Comparison of ENCODE assay signal across 20 cellular contexts in genomic region chr1:32256473-32257226, GRCh38. TPM values are rescaled to one million over a fixed set of nuclear protein-coding genes. Genes with fewer than 3 reads are reported as not detected.
DNase-seq lines count a peak whose midpoint lies in the region; ATAC-seq and TF ChIP-seq lines count a peak whose summit lies in the region.
"Had no signal": no experiment of that assay in that cellular context is flagged by ENCODE, and none has a peak within 500 bp of the region (broad histone marks: within the 10 kb centered on the region; RNA-seq: fewer than 3 reads in every experiment).

No MANE protein-coding gene starts in this region.

- peaks cover 58% of the 10 kb centered on the region for H3K36me3 Mint-ChIP-seq in activated CD4-positive, alpha-beta T cell treated with anti-CD3 and anti-CD28 coated beads for 36 hours (ENCODE audit: low read depth)
- H3K36me3 Mint-ChIP-seq in IgD-negative memory B cell: no peaks in the 10 kb centered on the region
- peaks cover 69% of the 10 kb centered on the region for H3K36me3 Mint-ChIP-seq in activated CD8-positive, alpha-beta T cell treated with anti-CD3 and anti-CD28 coated beads, Interleukin-2, amount 10 ng/mL, durations not matched to agents 7 days and 5 days (ENCODE audit: low read depth)
- no peaks in the 10 kb centered on the region for H3K36me3 Mint-ChIP-seq in natural killer cell

- TF ChIP-seq CTCF in natural killer cell (IDR thresholded peaks at IDR 0.05): no peak

- H3K9me3 Mint-ChIP-seq in activated CD4-positive, alpha-beta T cell treated with anti-CD3 and anti-CD28 coated beads for 36 hours (ENCODE audit: low read depth): no peaks in the 10 kb centered on the region
- H3K9me3 Mint-ChIP-seq in IgD-negative memory B cell: no peaks in the 10 kb centered on the region
- no peaks in the 10 kb centered on the region for H3K9me3 Mint-ChIP-seq in activated CD8-positive, alpha-beta T cell treated with anti-CD3 and anti-CD28 coated beads, Interleukin-2, amount 10 ng/mL, durations not matched to agents 7 days and 5 days (ENCODE audit: insufficient read depth)
- no peaks in the 10 kb centered on the region for H3K9me3 Mint-ChIP-seq in natural killer cell
- H3K9me3 Mint-ChIP-seq: H9 had no signal

- H3K4me3 Mint-ChIP-seq in activated CD4-positive, alpha-beta T cell treated with anti-CD3 and anti-CD28 coated beads for 36 hours: peak overlapping the region; percentile 75
- H3K4me3 Mint-ChIP-seq in IgD-negative memory B cell: peak overlapping the region; percentile 39 to 90 (median 62)
- H3K4me3 Mint-ChIP-seq in activated CD8-positive, alpha-beta T cell treated with anti-CD3 and anti-CD28 coated beads, Interleukin-2, amount 10 ng/mL, durations not matched to agents 7 days and 5 days: peak overlapping the region; percentile 77
- peak overlapping the region; percentile 87 for H3K4me3 Mint-ChIP-seq in natural killer cell
- H3K4me3 Mint-ChIP-seq: H9 had no signal

- POLR2A ChIA-PET in activated CD4-positive, alpha-beta T cell treated with anti-CD3 and anti-CD28 coated beads for 36 hours (lab: Charles Lee): no interaction called here
- POLR2A ChIA-PET in activated CD8-positive, alpha-beta T cell treated with anti-CD3 and anti-CD28 coated beads, Interleukin-2, amount 10 ng/mL, durations not matched to agents 7 days and 5 days (lab: Charles Lee): interaction anchor here (1.1 to 8.9 kb wide), 5 partner anchors 8 to 50 kb away, joined by 3 to 137 read pairs (median 7); no protein-coding TSS in a partner anchor

- intact Hi-C loops in activated CD4-positive, alpha-beta T cell treated with anti-CD3 and anti-CD28 coated beads for 36 hours (cut with DNase I, micrococcal nuclease): loop anchor here (1.0 to 10.0 kb wide), 4 partner anchors 8 to 541 kb away; no protein-coding TSS in a partner anchor
- intact Hi-C loops in natural killer cell (cut with micrococcal nuclease): no loop called here
- intact Hi-C loops in head of caudate nucleus (cut with DNase I): no loop called here

- CTCF ChIA-PET in activated CD4-positive, alpha-beta T cell treated with anti-CD3 and anti-CD28 coated beads for 36 hours (lab: Charles Lee): interaction anchor here (0.6 to 4.5 kb wide), 4 partner anchors 8 to 235 kb away, joined by 3 to 45 read pairs (median 4); partner anchors contain the start of genes FAM167B, IQCC and LCK
- CTCF ChIA-PET in activated CD8-positive, alpha-beta T cell treated with anti-CD3 and anti-CD28 coated beads, Interleukin-2, amount 10 ng/mL, durations not matched to agents 7 days and 5 days (lab: Charles Lee): interaction anchor here (0.7 to 5.9 kb wide), 4 partner anchors 8 to 112 kb away, joined by 3 to 53 read pairs (median 11); partner anchors contain the start of genes FAM167B and LCK

- peaks cover 46% of the 10 kb centered on the region for H3K4me1 Mint-ChIP-seq in activated CD4-positive, alpha-beta T cell treated with anti-CD3 and anti-CD28 coated beads for 36 hours
- peaks cover 40 to 47% (median 42%) of the 10 kb centered on the region in 3 donors for H3K4me1 Mint-ChIP-seq in IgD-negative memory B cell
- H3K4me1 Mint-ChIP-seq in activated CD8-positive, alpha-beta T cell treated with anti-CD3 and anti-CD28 coated beads, Interleukin-2, amount 10 ng/mL, durations not matched to agents 7 days and 5 days (ENCODE audit: low read depth): peaks cover 46% of the 10 kb centered on the region
- H3K4me1 Mint-ChIP-seq in natural killer cell: peaks cover 39 to 57% of the 10 kb centered on the region in 2 donors

- peak; percentile 22 for ATAC-seq in activated CD4-positive, alpha-beta T cell treated with anti-CD3 and anti-CD28 coated beads for 36 hours
- peak; percentile 24 for ATAC-seq in activated CD8-positive, alpha-beta T cell treated with anti-CD3 and anti-CD28 coated beads, Interleukin-2, amount 10 ng/mL, durations not matched to agents 7 days and 5 days
- ATAC-seq in natural killer cell: peak; percentile 7 to 12 (median 8)
- no peak for ATAC-seq in GM18505 (IDR thresholded peaks at IDR 0.05; ENCODE audit: unreplicated experiment)
- ATAC-seq in HG02642 (IDR thresholded peaks at IDR 0.05; ENCODE audit: poor library complexity, unreplicated experiment): no peak
- ATAC-seq: psoas muscle had no signal

- H3K27me3 Mint-ChIP-seq in activated CD4-positive, alpha-beta T cell treated with anti-CD3 and anti-CD28 coated beads for 36 hours: no peaks in the 10 kb centered on the region
- peaks cover under 1% of the 10 kb centered on the region for H3K27me3 Mint-ChIP-seq in IgD-negative memory B cell
- H3K27me3 Mint-ChIP-seq in activated CD8-positive, alpha-beta T cell treated with anti-CD3 and anti-CD28 coated beads, Interleukin-2, amount 10 ng/mL, durations not matched to agents 7 days and 5 days (ENCODE audit: low read depth): no peaks in the 10 kb centered on the region
- H3K27me3 Mint-ChIP-seq in natural killer cell (ENCODE audit: low read depth in 2 of 2): no peaks in the 10 kb centered on the region

- peak overlapping the region; percentile 98 for H3K27ac Mint-ChIP-seq in activated CD4-positive, alpha-beta T cell treated with anti-CD3 and anti-CD28 coated beads for 36 hours
- H3K27ac Mint-ChIP-seq in IgD-negative memory B cell (peak overlapping the region; percentile 24 to 86 (median 37)), natural killer cell (peak overlapping the region; percentile 93 to 96)
- H3K27ac Mint-ChIP-seq in activated CD8-positive, alpha-beta T cell treated with anti-CD3 and anti-CD28 coated beads, Interleukin-2, amount 10 ng/mL, durations not matched to agents 7 days and 5 days: peak overlapping the region; percentile 81
- H3K27ac Mint-ChIP-seq: H9 had no signal

- TF ChIP-seq POLR2A in GM18505 (IDR thresholded peaks at IDR 0.05; ENCODE audit: borderline replicate concordance, extremely low read depth, insufficient read depth, insufficient read length): no peak

- DNase-seq in activated CD4-positive, alpha-beta T cell treated with anti-CD3 and anti-CD28 coated beads for 36 hours: no peak
- DNase-seq in activated CD4-positive, alpha-beta T cell treated with anti-CD3 and anti-CD28 coated beads for 1 hour: no peak
- no peak for DNase-seq in activated CD8-positive, alpha-beta T cell treated with anti-CD3 and anti-CD28 coated beads, Interleukin-2, amount 10 ng/mL, durations not matched to agents 7 days and 5 days
- DNase-seq in natural killer cell (no peak), head of caudate nucleus (no peak)
- DNase-seq: 8988T; amygdala; central memory CD4-positive, alpha-beta T cell; H9; KBM-7; kidney; NCI-H1092 treated with DMSO at 0.1 percent for 48 hours; NCI-H2107; psoas muscle; stimulated activated CD4-positive, alpha-beta T cell treated with anti-CD3 and anti-CD28 coated beads, Interleukin-12 subunit alpha, Interleukin-12 subunit beta, amount 100 ng/mL, for 4 hours; trophoblast cell had no signal

RNA-seq across cellular contexts. Expression of gene LCK, which starts 5.6 kb away (rescaled TPM):
- 100 to 1,000 TPM; 179 to 220 TPM for total RNA-seq in activated CD4-positive, alpha-beta T cell treated with anti-CD3 and anti-CD28 coated beads for 36 hours
- 80.5 TPM for polyA plus RNA-seq in IgD-negative memory B cell
- total RNA-seq in activated CD8-positive, alpha-beta T cell treated with anti-CD3 and anti-CD28 coated beads, Interleukin-2, amount 10 ng/mL, durations not matched to agents 7 days and 5 days: 100 to 1,000 TPM; 464 to 488 TPM
- total RNA-seq in natural killer cell: 100 to 1,000 TPM; 180 to 227 (median 215) TPM
- polyA plus RNA-seq: neural cell had no signal

RNA-seq across cellular contexts. Expression of gene FAM167B, which starts 9.6 kb away (rescaled TPM):
- under 1 TPM; 0.72 to 0.82 TPM for total RNA-seq in activated CD4-positive, alpha-beta T cell treated with anti-CD3 and anti-CD28 coated beads for 36 hours
- polyA plus RNA-seq in IgD-negative memory B cell: not detected
- total RNA-seq in activated CD8-positive, alpha-beta T cell treated with anti-CD3 and anti-CD28 coated beads, Interleukin-2, amount 10 ng/mL, durations not matched to agents 7 days and 5 days: under 1 TPM; 0.78 to 0.90 TPM
- total RNA-seq in natural killer cell: 1 to 10 TPM in 1 of 3 donors, under 1 TPM in 2; 0.54 to 1.3 (median 0.80) TPM
- polyA plus RNA-seq: neural cell had no signal

RNA-seq across cellular contexts. Expression of gene EIF3I, which starts 34.4 kb away (rescaled TPM):
- 100 to 1,000 TPM; 299 to 349 TPM for total RNA-seq in activated CD4-positive, alpha-beta T cell treated with anti-CD3 and anti-CD28 coated beads for 36 hours
- polyA plus RNA-seq in IgD-negative memory B cell: 154 TPM
- 100 to 1,000 TPM; 194 to 196 TPM for total RNA-seq in activated CD8-positive, alpha-beta T cell treated with anti-CD3 and anti-CD28 coated beads, Interleukin-2, amount 10 ng/mL, durations not matched to agents 7 days and 5 days
- total RNA-seq in natural killer cell: 100 to 1,000 TPM; 107 to 126 (median 110) TPM

RNA-seq across cellular contexts. Expression of gene TMEM234, which starts 34.5 kb away (rescaled TPM):
- 1 to 10 TPM; 7.3 to 8.2 TPM for total RNA-seq in activated CD4-positive, alpha-beta T cell treated with anti-CD3 and anti-CD28 coated beads for 36 hours
- polyA plus RNA-seq in IgD-negative memory B cell: 7.2 TPM
- total RNA-seq in activated CD8-positive, alpha-beta T cell treated with anti-CD3 and anti-CD28 coated beads, Interleukin-2, amount 10 ng/mL, durations not matched to agents 7 days and 5 days: 10 to 100 TPM; 10.6 TPM
- total RNA-seq in natural killer cell: 10 to 100 TPM; 22.2 to 27.1 (median 24.7) TPM

RNA-seq across cellular contexts. Expression of gene HDAC1, which starts 35.2 kb away (rescaled TPM):
- 100 to 1,000 TPM; 132 to 146 TPM for total RNA-seq in activated CD4-positive, alpha-beta T cell treated with anti-CD3 and anti-CD28 coated beads for 36 hours
- 183 TPM for polyA plus RNA-seq in IgD-negative memory B cell
- total RNA-seq in activated CD8-positive, alpha-beta T cell treated with anti-CD3 and anti-CD28 coated beads, Interleukin-2, amount 10 ng/mL, durations not matched to agents 7 days and 5 days: 100 to 1,000 TPM; 219 to 227 TPM
- 100 to 1,000 TPM; 110 to 133 (median 125) TPM for total RNA-seq in natural killer cell

Comparison
In these comparisons a context has a peak if more than half of its experiments do, and no peak if none do; other contexts are left out.
1. ATAC-seq: peak in activated CD4-positive, alpha-beta T cell treated with anti-CD3 and anti-CD28 coated beads for 36 hours (single experiment), activated CD8-positive, alpha-beta T cell treated with anti-CD3 and anti-CD28 coated beads, Interleukin-2, amount 10 ng/mL, durations not matched to agents 7 days and 5 days (single experiment) and natural killer cell (3 of 3); none in GM18505 (single experiment) and HG02642 (single experiment).
2. H3K27ac Mint-ChIP-seq: peak in every context shown above with its lines; median percentile 98 in activated CD4-positive, alpha-beta T cell treated with anti-CD3 and anti-CD28 coated beads for 36 hours; 94 in natural killer cell; 81 in activated CD8-positive, alpha-beta T cell treated with anti-CD3 and anti-CD28 coated beads, Interleukin-2, amount 10 ng/mL, durations not matched to agents 7 days and 5 days; 37 in IgD-negative memory B cell.
3. intact Hi-C loops: an anchor here in activated CD4-positive, alpha-beta T cell treated with anti-CD3 and anti-CD28 coated beads for 36 hours (1.0 to 10.0 kb wide); none called in natural killer cell and head of caudate nucleus.
4. Peak in every context shown above with its lines, with median percentiles within 50 percentile points of each other: H3K4me3 Mint-ChIP-seq.